23 cellular contexts compared by ENCODE assay signal in the genomic region with DNA sequence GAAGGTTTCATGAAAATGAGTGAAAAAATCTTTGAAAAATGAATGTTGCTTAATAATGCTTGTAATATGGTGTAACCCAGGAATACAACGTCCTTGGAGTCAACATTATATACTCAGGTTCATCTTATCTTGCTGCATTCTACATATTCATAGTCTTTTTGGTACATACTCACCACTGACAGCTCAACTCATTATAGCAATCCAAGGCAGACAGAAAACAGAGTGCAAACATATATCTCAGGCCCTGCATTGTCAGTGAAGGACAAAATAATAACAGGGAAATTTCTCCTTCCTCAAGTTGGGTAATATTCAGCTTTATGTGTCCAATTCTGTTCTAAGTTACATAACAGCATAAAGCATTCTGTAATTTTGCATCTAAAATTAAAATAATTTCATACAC.
"Had no signal": no experiment of that assay in that cellular context is flagged by ENCODE, and none has a peak within 500 bp of the region (broad histone marks: within the 10 kb centered on the region; RNA-seq: fewer than 3 reads in every experiment).

No MANE protein-coding gene starts in this region.

- H3K27me3 ChIP-seq: colonic mucosa, dorsolateral prefrontal cortex, esophagus muscularis mucosa, esophagus squamous epithelium, foreskin keratinocyte, gastrocnemius medialis, gastroesophageal sphincter, heart left ventricle, heart right ventricle had no signal

- DNase-seq: colonic mucosa; cortex of kidney; dermis blood vessel endothelial cell; dorsolateral prefrontal cortex; effector CD4-positive, alpha-beta T cell; effector CD8-positive, alpha-beta T cell; effector memory CD4-positive, alpha-beta T cell; effector memory CD8-positive, alpha-beta T cell; endodermal cell; erythroblast; esophagus squamous epithelium; foreskin fibroblast; foreskin keratinocyte; foreskin melanocyte; gastrocnemius medialis; glutamatergic neuron; head of caudate nucleus; heart left ventricle; heart right ventricle had no signal

- H3K36me3 ChIP-seq: colonic mucosa, esophagus muscularis mucosa, esophagus squamous epithelium, gastrocnemius medialis, gastroesophageal sphincter, heart left ventricle, heart right ventricle had no signal

- H3K27ac ChIP-seq: colonic mucosa, coronary artery, dorsolateral prefrontal cortex, epithelial cell of prostate, esophagus muscularis mucosa, esophagus squamous epithelium, foreskin keratinocyte, gastrocnemius medialis, gastroesophageal sphincter, heart left ventricle, heart right ventricle had no signal

- H3K9me3 ChIP-seq: colonic mucosa, esophagus muscularis mucosa, esophagus squamous epithelium, gastrocnemius medialis, gastroesophageal sphincter had no signal

- H3K4me3 ChIP-seq: colonic mucosa, coronary artery, dorsolateral prefrontal cortex, esophagus muscularis mucosa, esophagus squamous epithelium, gastrocnemius medialis, gastroesophageal sphincter, heart left ventricle, heart right ventricle had no signal
